1 cellular context compared by ENCODE assay signal in the genomic region with DNA sequence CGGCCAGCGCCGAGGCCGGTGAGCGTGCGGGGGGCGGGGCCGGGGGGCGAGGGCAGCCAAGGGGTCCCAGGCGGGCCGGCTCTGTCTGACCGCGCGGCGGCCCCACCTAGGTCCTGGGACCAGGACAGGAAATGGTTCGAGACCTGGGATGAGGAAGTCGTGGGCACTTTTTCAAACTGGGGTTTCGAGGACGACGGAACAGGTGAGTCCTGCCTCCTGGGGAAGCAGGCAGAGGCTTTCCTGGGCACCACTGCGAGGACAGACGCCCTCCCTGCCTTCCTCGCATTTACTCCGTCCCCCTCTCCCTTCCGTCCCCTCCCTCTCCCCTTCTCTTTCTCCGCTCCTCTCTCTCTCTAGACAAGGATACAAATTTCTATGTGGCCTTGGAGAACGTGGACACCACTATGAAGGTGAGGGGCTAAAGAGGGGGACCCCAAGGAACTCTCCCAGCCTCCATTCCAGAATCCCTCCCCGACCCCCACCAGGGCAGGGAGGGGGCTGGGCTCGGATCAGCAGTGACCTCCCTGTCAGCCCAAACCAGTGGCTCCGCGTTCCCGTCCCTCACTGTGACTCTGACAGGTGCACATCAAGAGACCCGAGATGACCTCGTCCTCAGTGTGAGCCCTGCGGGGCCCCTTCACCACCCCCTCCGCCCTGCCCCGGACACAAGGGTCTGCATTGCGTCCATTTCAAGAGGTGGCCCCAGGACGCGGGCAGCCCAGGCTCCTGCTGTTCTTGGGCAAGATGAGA.
A peak's percentile ranks its signal among the peaks of the same experiment; 100 is the strongest.
TF ChIP-seq lines count a peak whose summit lies in the region.

No MANE protein-coding gene starts in this region.

TF ChIP-seq in K562, 482 proteins besides CTCF, POLR2A, EP300 and RAD21 (continues in another document):
- TF ChIP-seq MCM3 (IDR thresholded peaks at IDR 0.05) (no peak), TEAD2 (tag; IDR thresholded peaks at IDR 0.05) (no peak), ZKSCAN1 (IDR thresholded peaks at IDR 0.05; ENCODE audit: low read depth, low read length) (no peak), NBN (IDR thresholded peaks at IDR 0.05; ENCODE audit: low read depth) (no peak), ZNF3 (CRISPR knock-in tag; IDR thresholded peaks at IDR 0.05) (no peak), SMARCC2 (IDR thresholded peaks at IDR 0.05; ENCODE audit: low read depth) (no peak), ZNF324 (CRISPR knock-in tag; IDR thresholded peaks at IDR 0.05) (no peak), SMARCB1 (IDR thresholded peaks at IDR 0.05; ENCODE audit: insufficient read length, low read depth) (no peak), ESRRA (IDR thresholded peaks at IDR 0.05; ENCODE audit: borderline replicate concordance, low read depth) (0 out of 2 replicates have a peak, but pooled peaks have one; percentile 11), RAD51 (IDR thresholded peaks at IDR 0.05; ENCODE audit: borderline replicate concordance, low read depth) (no peak), TOE1 (IDR thresholded peaks at IDR 0.05; ENCODE audit: borderline replicate concordance) (no peak), TOE1 (CRISPR knock-in tag; IDR thresholded peaks at IDR 0.05; ENCODE audit: borderline replicate concordance, low read depth) (no peak), MAZ (CRISPR knock-in tag; conservative IDR thresholded peaks at IDR 0.05 in 1 of 2, IDR thresholded peaks at IDR 0.05 in 1 of 2) (0 out of 4 replicates have a peak, but pooled peaks of 1 of the 2 experiments have one; percentile 5), NUFIP1 (IDR thresholded peaks at IDR 0.05; ENCODE audit: partially characterized antibody) (no peak), CBX3 (IDR thresholded peaks at IDR 0.05; ENCODE audit: borderline replicate concordance in 1 of 2, low read length in 2 of 2) (no peak), KLF1 (tag; IDR thresholded peaks at IDR 0.05) (peak; percentile 40; the same call in 1 of the 2 replicates), ZNF239 (CRISPR knock-in tag; IDR thresholded peaks at IDR 0.05) (no peak), PCBP1 (IDR thresholded peaks at IDR 0.05; ENCODE audit: low read depth, low read length, poor library complexity, severe bottlenecking) (peak; percentile 52), CTBP1 (IDR thresholded peaks at IDR 0.05; ENCODE audit: borderline replicate concordance) (0 out of 2 replicates have a peak, but pooled peaks have one; percentile 1), U2AF1 (optimal IDR thresholded peaks at IDR 0.05; ENCODE audit: low read depth, low read length) (no peak), CBFB (CRISPR knock-in tag; IDR thresholded peaks at IDR 0.05) (0 out of 2 replicates have a peak, but pooled peaks have one; percentile 14), SPI1 (IDR thresholded peaks at IDR 0.05; ENCODE audit: borderline replicate concordance, low read depth, low read length) (peak; percentile 79), PCBP2 (IDR thresholded peaks at IDR 0.05; ENCODE audit: low read depth, low read length, poor library complexity, severe bottlenecking) (no peak), L3MBTL2 (IDR thresholded peaks at IDR 0.05) (peak; percentile 30), RBM34 (IDR thresholded peaks at IDR 0.05; ENCODE audit: borderline replicate concordance, insufficient read depth, low read length) (no peak)
- TF ChIP-seq, protein P1, sequence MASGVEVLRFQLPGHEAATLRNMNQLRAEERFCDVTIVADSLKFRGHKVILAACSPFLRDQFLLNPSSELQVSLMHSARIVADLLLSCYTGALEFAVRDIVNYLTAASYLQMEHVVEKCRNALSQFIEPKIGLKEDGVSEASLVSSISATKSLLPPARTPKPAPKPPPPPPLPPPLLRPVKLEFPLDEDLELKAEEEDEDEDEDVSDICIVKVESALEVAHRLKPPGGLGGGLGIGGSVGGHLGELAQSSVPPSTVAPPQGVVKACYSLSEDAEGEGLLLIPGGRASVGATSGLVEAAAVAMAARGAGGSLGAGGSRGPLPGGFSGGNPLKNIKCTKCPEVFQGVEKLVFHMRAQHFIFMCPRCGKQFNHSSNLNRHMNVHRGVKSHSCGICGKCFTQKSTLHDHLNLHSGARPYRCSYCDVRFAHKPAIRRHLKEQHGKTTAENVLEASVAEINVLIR (CRISPR knock-in tag; IDR thresholded peaks at IDR 0.05): no peak
- TF ChIP-seq, protein P2, sequence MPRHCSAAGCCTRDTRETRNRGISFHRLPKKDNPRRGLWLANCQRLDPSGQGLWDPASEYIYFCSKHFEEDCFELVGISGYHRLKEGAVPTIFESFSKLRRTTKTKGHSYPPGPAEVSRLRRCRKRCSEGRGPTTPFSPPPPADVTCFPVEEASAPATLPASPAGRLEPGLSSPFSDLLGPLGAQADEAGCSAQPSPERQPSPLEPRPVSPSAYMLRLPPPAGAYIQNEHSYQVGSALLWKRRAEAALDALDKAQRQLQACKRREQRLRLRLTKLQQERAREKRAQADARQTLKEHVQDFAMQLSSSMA (CRISPR knock-in tag; IDR thresholded peaks at IDR 0.05): no peak
- TF ChIP-seq, protein P3, sequence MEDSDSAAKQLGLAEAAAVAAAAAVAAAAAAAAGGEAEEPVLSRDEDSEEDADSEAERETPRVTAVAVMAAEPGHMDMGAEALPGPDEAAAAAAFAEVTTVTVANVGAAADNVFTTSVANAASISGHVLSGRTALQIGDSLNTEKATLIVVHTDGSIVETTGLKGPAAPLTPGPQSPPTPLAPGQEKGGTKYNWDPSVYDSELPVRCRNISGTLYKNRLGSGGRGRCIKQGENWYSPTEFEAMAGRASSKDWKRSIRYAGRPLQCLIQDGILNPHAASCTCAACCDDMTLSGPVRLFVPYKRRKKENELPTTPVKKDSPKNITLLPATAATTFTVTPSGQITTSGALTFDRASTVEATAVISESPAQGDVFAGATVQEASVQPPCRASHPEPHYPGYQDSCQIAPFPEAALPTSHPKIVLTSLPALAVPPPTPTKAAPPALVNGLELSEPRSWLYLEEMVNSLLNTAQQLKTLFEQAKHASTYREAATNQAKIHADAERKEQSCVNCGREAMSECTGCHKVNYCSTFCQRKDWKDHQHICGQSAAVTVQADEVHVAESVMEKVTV (CRISPR knock-in tag; IDR thresholded peaks at IDR 0.05): no peak
- TF ChIP-seq, protein P4, sequence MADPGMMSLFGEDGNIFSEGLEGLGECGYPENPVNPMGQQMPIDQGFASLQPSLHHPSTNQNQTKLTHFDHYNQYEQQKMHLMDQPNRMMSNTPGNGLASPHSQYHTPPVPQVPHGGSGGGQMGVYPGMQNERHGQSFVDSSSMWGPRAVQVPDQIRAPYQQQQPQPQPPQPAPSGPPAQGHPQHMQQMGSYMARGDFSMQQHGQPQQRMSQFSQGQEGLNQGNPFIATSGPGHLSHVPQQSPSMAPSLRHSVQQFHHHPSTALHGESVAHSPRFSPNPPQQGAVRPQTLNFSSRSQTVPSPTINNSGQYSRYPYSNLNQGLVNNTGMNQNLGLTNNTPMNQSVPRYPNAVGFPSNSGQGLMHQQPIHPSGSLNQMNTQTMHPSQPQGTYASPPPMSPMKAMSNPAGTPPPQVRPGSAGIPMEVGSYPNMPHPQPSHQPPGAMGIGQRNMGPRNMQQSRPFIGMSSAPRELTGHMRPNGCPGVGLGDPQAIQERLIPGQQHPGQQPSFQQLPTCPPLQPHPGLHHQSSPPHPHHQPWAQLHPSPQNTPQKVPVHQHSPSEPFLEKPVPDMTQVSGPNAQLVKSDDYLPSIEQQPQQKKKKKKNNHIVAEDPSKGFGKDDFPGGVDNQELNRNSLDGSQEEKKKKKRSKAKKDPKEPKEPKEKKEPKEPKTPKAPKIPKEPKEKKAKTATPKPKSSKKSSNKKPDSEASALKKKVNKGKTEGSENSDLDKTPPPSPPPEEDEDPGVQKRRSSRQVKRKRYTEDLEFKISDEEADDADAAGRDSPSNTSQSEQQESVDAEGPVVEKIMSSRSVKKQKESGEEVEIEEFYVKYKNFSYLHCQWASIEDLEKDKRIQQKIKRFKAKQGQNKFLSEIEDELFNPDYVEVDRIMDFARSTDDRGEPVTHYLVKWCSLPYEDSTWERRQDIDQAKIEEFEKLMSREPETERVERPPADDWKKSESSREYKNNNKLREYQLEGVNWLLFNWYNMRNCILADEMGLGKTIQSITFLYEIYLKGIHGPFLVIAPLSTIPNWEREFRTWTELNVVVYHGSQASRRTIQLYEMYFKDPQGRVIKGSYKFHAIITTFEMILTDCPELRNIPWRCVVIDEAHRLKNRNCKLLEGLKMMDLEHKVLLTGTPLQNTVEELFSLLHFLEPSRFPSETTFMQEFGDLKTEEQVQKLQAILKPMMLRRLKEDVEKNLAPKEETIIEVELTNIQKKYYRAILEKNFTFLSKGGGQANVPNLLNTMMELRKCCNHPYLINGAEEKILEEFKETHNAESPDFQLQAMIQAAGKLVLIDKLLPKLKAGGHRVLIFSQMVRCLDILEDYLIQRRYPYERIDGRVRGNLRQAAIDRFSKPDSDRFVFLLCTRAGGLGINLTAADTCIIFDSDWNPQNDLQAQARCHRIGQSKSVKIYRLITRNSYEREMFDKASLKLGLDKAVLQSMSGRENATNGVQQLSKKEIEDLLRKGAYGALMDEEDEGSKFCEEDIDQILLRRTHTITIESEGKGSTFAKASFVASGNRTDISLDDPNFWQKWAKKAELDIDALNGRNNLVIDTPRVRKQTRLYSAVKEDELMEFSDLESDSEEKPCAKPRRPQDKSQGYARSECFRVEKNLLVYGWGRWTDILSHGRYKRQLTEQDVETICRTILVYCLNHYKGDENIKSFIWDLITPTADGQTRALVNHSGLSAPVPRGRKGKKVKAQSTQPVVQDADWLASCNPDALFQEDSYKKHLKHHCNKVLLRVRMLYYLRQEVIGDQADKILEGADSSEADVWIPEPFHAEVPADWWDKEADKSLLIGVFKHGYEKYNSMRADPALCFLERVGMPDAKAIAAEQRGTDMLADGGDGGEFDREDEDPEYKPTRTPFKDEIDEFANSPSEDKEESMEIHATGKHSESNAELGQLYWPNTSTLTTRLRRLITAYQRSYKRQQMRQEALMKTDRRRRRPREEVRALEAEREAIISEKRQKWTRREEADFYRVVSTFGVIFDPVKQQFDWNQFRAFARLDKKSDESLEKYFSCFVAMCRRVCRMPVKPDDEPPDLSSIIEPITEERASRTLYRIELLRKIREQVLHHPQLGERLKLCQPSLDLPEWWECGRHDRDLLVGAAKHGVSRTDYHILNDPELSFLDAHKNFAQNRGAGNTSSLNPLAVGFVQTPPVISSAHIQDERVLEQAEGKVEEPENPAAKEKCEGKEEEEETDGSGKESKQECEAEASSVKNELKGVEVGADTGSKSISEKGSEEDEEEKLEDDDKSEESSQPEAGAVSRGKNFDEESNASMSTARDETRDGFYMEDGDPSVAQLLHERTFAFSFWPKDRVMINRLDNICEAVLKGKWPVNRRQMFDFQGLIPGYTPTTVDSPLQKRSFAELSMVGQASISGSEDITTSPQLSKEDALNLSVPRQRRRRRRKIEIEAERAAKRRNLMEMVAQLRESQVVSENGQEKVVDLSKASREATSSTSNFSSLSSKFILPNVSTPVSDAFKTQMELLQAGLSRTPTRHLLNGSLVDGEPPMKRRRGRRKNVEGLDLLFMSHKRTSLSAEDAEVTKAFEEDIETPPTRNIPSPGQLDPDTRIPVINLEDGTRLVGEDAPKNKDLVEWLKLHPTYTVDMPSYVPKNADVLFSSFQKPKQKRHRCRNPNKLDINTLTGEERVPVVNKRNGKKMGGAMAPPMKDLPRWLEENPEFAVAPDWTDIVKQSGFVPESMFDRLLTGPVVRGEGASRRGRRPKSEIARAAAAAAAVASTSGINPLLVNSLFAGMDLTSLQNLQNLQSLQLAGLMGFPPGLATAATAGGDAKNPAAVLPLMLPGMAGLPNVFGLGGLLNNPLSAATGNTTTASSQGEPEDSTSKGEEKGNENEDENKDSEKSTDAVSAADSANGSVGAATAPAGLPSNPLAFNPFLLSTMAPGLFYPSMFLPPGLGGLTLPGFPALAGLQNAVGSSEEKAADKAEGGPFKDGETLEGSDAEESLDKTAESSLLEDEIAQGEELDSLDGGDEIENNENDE (IDR thresholded peaks at IDR 0.05; ENCODE audit: low read depth, low read length): no peak
- TF ChIP-seq, protein P5, sequence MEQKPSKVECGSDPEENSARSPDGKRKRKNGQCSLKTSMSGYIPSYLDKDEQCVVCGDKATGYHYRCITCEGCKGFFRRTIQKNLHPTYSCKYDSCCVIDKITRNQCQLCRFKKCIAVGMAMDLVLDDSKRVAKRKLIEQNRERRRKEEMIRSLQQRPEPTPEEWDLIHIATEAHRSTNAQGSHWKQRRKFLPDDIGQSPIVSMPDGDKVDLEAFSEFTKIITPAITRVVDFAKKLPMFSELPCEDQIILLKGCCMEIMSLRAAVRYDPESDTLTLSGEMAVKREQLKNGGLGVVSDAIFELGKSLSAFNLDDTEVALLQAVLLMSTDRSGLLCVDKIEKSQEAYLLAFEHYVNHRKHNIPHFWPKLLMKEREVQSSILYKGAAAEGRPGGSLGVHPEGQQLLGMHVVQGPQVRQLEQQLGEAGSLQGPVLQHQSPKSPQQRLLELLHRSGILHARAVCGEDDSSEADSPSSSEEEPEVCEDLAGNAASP (IDR thresholded peaks at IDR 0.05): no peak
- TF ChIP-seq, protein P6, sequence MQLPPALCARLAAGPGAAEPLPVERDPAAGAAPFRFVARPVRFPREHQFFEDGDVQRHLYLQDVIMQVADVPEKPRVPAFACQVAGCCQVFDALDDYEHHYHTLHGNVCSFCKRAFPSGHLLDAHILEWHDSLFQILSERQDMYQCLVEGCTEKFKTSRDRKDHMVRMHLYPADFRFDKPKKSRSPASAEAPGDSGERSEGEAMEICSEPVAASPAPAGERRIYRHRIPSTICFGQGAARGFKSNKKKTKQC (CRISPR knock-in tag; IDR thresholded peaks at IDR 0.05): no peak
- TF ChIP-seq, protein P7, sequence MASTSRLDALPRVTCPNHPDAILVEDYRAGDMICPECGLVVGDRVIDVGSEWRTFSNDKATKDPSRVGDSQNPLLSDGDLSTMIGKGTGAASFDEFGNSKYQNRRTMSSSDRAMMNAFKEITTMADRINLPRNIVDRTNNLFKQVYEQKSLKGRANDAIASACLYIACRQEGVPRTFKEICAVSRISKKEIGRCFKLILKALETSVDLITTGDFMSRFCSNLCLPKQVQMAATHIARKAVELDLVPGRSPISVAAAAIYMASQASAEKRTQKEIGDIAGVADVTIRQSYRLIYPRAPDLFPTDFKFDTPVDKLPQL (IDR thresholded peaks at IDR 0.05; ENCODE audit: extremely low read depth, insufficient read length): no peak
- TF ChIP-seq, protein P8, sequence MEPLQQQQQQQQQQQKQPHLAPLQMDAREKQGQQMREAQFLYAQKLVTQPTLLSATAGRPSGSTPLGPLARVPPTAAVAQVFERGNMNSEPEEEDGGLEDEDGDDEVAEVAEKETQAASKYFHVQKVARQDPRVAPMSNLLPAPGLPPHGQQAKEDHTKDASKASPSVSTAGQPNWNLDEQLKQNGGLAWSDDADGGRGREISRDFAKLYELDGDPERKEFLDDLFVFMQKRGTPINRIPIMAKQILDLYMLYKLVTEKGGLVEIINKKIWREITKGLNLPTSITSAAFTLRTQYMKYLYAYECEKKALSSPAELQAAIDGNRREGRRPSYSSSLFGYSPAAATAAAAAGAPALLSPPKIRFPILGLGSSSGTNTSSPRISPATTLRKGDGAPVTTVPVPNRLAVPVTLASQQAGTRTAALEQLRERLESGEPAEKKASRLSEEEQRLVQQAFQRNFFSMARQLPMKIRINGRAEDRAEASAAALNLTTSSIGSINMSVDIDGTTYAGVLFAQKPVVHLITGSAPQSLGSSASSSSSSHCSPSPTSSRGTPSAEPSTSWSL (CRISPR knock-in tag; IDR thresholded peaks at IDR 0.05; ENCODE audit: borderline replicate concordance): no peak
